33 cellular contexts compared by ENCODE assay signal in genomic region chr12:75754141-75754540, GRCh38.
"Had no signal": no experiment of that assay in that cellular context is flagged by ENCODE, and none has a peak within 500 bp of the region (broad histone marks: within the 10 kb centered on the region; RNA-seq: fewer than 3 reads in every experiment).

No MANE protein-coding gene starts in this region.

- H3K4me1 ChIP-seq: gastrocnemius medialis had no signal

- H3K4me3 Mint-ChIP-seq: activated T-cell treated with anti-CD3 and anti-CD28 coated beads, Interleukin-2, amount 50 U/mL, for 4 hours; activated T-helper 17 cell treated with anti-CD3 and anti-CD28 coated beads, Interleukin-2, amount 50 U/mL, for 72 hours; nephron progenitor cell; stimulated activated naive CD8-positive, alpha-beta T cell treated with anti-CD3 and anti-CD28 coated beads, Interleukin-15, Interleukin-2, amounts not matched to agents 100 ng/mL and 50 ng/mL, for 24 hours; T-helper 17 cell had no signal

- H3K27me3 Mint-ChIP-seq: activated T-helper 17 cell treated with anti-CD3 and anti-CD28 coated beads, Interleukin-2, amount 50 U/mL, for 72 hours; T-helper 17 cell had no signal

- H3K4me3 ChIP-seq: gastrocnemius medialis, lung, mucosa of descending colon, right lobe of liver, thoracic aorta had no signal

- FAIRE-seq: bronchial epithelial cell, colon, urothelium cell line had no signal

- H3K27ac Mint-ChIP-seq: activated T-helper 17 cell treated with anti-CD3 and anti-CD28 coated beads, Interleukin-2, amount 50 U/mL, for 72 hours; nephron progenitor cell; stimulated activated naive CD8-positive, alpha-beta T cell treated with anti-CD3 and anti-CD28 coated beads, Interleukin-15, Interleukin-2, amounts not matched to agents 100 ng/mL and 50 ng/mL, for 24 hours; T-helper 17 cell had no signal

- H3K9me3 Mint-ChIP-seq: activated T-cell treated with anti-CD3 and anti-CD28 coated beads, Interleukin-2, amount 50 U/mL, for 4 hours; activated T-helper 17 cell treated with anti-CD3 and anti-CD28 coated beads, Interleukin-2, amount 50 U/mL, for 72 hours; stimulated activated naive CD8-positive, alpha-beta T cell treated with anti-CD3 and anti-CD28 coated beads, Interleukin-15, Interleukin-2, amounts not matched to agents 100 ng/mL and 50 ng/mL, for 24 hours had no signal

- DNase-seq: activated CD4-positive, alpha-beta T cell treated with anti-CD3 and anti-CD28 coated beads for 48 hours; activated CD4-positive, alpha-beta T cell treated with anti-CD3 and anti-CD28 coated beads, Interleukin-2, amount 50 U/mL, for 48 hours; activated CD8-positive, alpha-beta memory T cell treated with anti-CD3 and anti-CD28 coated beads for 24 hours; activated CD8-positive, alpha-beta memory T cell treated with anti-CD3 and anti-CD28 coated beads, Interleukin-2, amount 50 U/mL, for 4 hours; activated gamma-delta T cell treated with Interleukin-2 at 50 U/mL for 16 hours; activated naive CD4-positive, alpha-beta T cell treated with anti-CD3 and anti-CD28 coated beads, Interleukin-2, amount 50 U/mL, for 16 hours; activated T-cell treated with anti-CD3 and anti-CD28 coated beads, Interleukin-2, amount 50 U/mL, for 4 hours; dermis blood vessel endothelial cell; effector CD4-positive, alpha-beta T cell; gastrocnemius medialis; head of caudate nucleus; hypothalamus; kidney glomerular epithelial cell; mucosa of descending colon; nephron progenitor cell; right lobe of liver; stimulated activated CD4-positive, alpha-beta T cell treated with anti-CD3 and anti-CD28 coated beads, Interleukin-12 subunit alpha, Interleukin-12 subunit beta, amount 100 ng/mL, for 4 hours; stimulated activated CD4-positive, alpha-beta T cell treated with anti-CD3 and anti-CD28 coated beads, Interleukin-4, amount 100 ng/mL, for 1 hour; T-helper 17 cell; T1000; trophoblast cell; WERI-Rb-1 had no signal

- H3K4me1 Mint-ChIP-seq: activated T-helper 17 cell treated with anti-CD3 and anti-CD28 coated beads, Interleukin-2, amount 50 U/mL, for 72 hours had no signal

- H3K9me3 ChIP-seq: gastrocnemius medialis, mucosa of descending colon, neutrophil, right lobe of liver, thoracic aorta had no signal

- ATAC-seq: activated CD4-positive, CD25-positive, alpha-beta regulatory T cell treated with anti-CD3 and anti-CD28 coated beads, Interleukin-2, amount 50 U/mL, for 24 hours; activated T-cell treated with anti-CD3 and anti-CD28 coated beads, Interleukin-2, amount 50 U/mL, for 4 hours; gastrocnemius medialis; left lobe of liver; mucosa of descending colon; right lobe of liver; T-helper 17 cell had no signal

- H3K27me3 ChIP-seq: gastrocnemius medialis, neutrophil, right lobe of liver had no signal

- H3K36me3 ChIP-seq: gastrocnemius medialis, neutrophil, right lobe of liver, thoracic aorta, WERI-Rb-1 had no signal

- H3K27ac ChIP-seq: epithelial cell of prostate, gastrocnemius medialis, neutrophil, right lobe of liver, thoracic aorta, WERI-Rb-1 had no signal
